8 cellular contexts compared by ENCODE assay signal in the genomic region with DNA sequence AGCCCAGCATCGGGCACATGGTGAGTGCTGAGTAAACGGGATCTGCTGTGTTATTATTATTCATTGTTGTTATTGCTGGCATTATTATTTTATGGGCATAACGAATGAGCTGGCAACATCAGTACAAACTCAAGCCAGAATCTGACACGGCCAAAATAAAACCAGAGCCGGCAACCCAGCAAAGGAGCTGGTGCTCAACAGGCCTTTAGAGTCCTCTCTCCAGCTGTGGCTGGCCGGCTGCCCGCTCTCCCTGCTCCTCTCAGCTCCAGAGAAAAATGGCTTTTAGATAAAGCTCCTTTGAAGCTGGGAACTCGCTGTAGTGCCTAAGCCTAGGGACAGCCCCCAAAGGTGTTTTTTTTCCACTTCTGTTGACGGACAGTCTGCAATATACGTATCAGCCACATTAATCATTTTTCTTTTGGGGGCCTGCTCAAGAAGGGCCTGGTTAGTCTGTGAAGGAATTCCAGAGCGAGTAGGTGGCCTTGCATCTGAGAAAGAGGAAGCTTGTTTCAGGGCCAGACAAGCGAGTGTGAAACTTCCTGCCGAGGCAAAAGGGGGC.
DNase-seq lines count a peak whose midpoint lies in the region; ATAC-seq and TF ChIP-seq lines count a peak whose summit lies in the region.

No MANE protein-coding gene starts in this region.

- H4K20me1 ChIP-seq in hepatocyte (ENCODE audit: insufficient read depth, poor library complexity, severe bottlenecking) = no peaks in the 10 kb centered on the region

- H3K4me3 Mint-ChIP-seq in stimulated activated naive B cell treated with anti-CD40 and anti-IgM and Interleukin-4, amounts not matched to agents 10 μg/mL and 1 μg/mL and 100 μg/mL, for 72 hours = peak overlapping the region; percentile 37 to 49

- H3K9me3 ChIP-seq in hepatocyte (ENCODE audit: low read depth) = no peaks in the 10 kb centered on the region

- no peaks in the 10 kb centered on the region for H3K27me3 ChIP-seq in hepatocyte

- no peaks in the 10 kb centered on the region for H3K79me2 ChIP-seq in hepatocyte

- ATAC-seq in HG02678 (IDR thresholded peaks at IDR 0.05; ENCODE audit: unreplicated experiment) (peak; percentile 40), HG03025 (IDR thresholded peaks at IDR 0.05; ENCODE audit: low FRiP score, unreplicated experiment) (no peak)
- peak; percentile 89 to 90 for ATAC-seq in stimulated activated naive B cell treated with anti-CD40 and anti-IgM and Interleukin-4, amounts not matched to agents 10 μg/mL and 1 μg/mL and 100 μg/mL, for 72 hours (replicated peaks)

- H3K4me2 ChIP-seq in hepatocyte = peak overlapping the region; percentile 32

- no peaks in the 10 kb centered on the region for H3K9me2 ChIP-seq in hepatocyte (replicated peaks; ENCODE audit: insufficient read depth)

- TF ChIP-seq CTCF in hepatocyte (IDR thresholded peaks at IDR 0.05; ENCODE audit: poor library complexity) = no peak

- H3K27me3 Mint-ChIP-seq in stimulated activated naive B cell treated with anti-CD40 and anti-IgM and Interleukin-4, amounts not matched to agents 10 μg/mL and 1 μg/mL and 100 μg/mL, for 72 hours = no peaks in the 10 kb centered on the region

- WGBS in hepatocyte (ENCODE audit: low lambda C conversion rate, missing lambda C conversion rate) = 51% methylated on average over 13 of the region's 13 CpGs

- H3K9me3 Mint-ChIP-seq in stimulated activated naive B cell treated with anti-CD40 and anti-IgM and Interleukin-4, amounts not matched to agents 10 μg/mL and 1 μg/mL and 100 μg/mL, for 72 hours = peaks cover 4 to 5% of the 10 kb centered on the region in 2 donors

- peaks cover 4% of the 10 kb centered on the region for H3K4me1 ChIP-seq in hepatocyte (ENCODE audit: insufficient read depth)

- no peak overlapping the region for H3K27ac ChIP-seq in hepatocyte

- in situ Hi-C loops in ACHN (cut with HindIII; ENCODE audit: low pct_ligation_motif_present, low pct_unique_long_range_greater_than_20kb, low sequenced_read_pairs) = no loop called here

- H2AFZ ChIP-seq in hepatocyte = no peak overlapping the region

- DNase-seq in UCSD-AML1 (lab: John Stamatoyannopoulos, UW; ENCODE audit: unreplicated experiment) (peak; percentile 44), hepatocyte (ENCODE audit: low spot score) (peak; percentile 40), ACHN (no peak), DMS153 (lab: John Stamatoyannopoulos, UW) (no peak)
- no peak for DNase-seq in stimulated activated naive B cell treated with anti-CD40 and anti-IgM and Interleukin-4, amounts not matched to agents 10 μg/mL and 1 μg/mL and 100 μg/mL, for 72 hours
- no peak for DNase-seq in activated CD4-positive, CD25-positive, alpha-beta regulatory T cell treated with anti-CD3 and anti-CD28 coated beads, Interleukin-2, amount 50 U/mL, for 72 hours

- no peak overlapping the region for H3K27ac Mint-ChIP-seq in stimulated activated naive B cell treated with anti-CD40 and anti-IgM and Interleukin-4, amounts not matched to agents 10 μg/mL and 1 μg/mL and 100 μg/mL, for 72 hours

- H3K36me3 ChIP-seq in hepatocyte (replicated peaks; ENCODE audit: insufficient read depth, low read depth) = no peaks in the 10 kb centered on the region

- H3K4me3 ChIP-seq in hepatocyte = no peak overlapping the region

- peaks cover 4 to 7% of the 10 kb centered on the region in 2 donors for H3K36me3 Mint-ChIP-seq in stimulated activated naive B cell treated with anti-CD40 and anti-IgM and Interleukin-4, amounts not matched to agents 10 μg/mL and 1 μg/mL and 100 μg/mL, for 72 hours

- peaks cover 16 to 27% of the 10 kb centered on the region in 2 donors for H3K4me1 Mint-ChIP-seq in stimulated activated naive B cell treated with anti-CD40 and anti-IgM and Interleukin-4, amounts not matched to agents 10 μg/mL and 1 μg/mL and 100 μg/mL, for 72 hours

Comparison
In these comparisons a context has a peak if more than half of its experiments do, and no peak if none do; other contexts are left out.
1. DNase-seq: peak in UCSD-AML1 (single experiment) and hepatocyte (single experiment); none in stimulated activated naive B cell treated with anti-CD40 and anti-IgM and Interleukin-4, amounts not matched to agents 10 μg/mL and 1 μg/mL and 100 μg/mL, for 72 hours (single experiment), ACHN (single experiment), DMS153 (single experiment) and activated CD4-positive, CD25-positive, alpha-beta regulatory T cell treated with anti-CD3 and anti-CD28 coated beads, Interleukin-2, amount 50 U/mL, for 72 hours (single experiment).